In genomic region chr11:59135648-59136461, GRCh38 we compare ENCODE assay signal across 8 cellular contexts. TPM values are rescaled to one million over a fixed set of nuclear protein-coding genes. Genes with fewer than 3 reads are reported as not detected.
DNase-seq lines count a peak whose midpoint lies in the region; ATAC-seq and TF ChIP-seq lines count a peak whose summit lies in the region.

No MANE protein-coding gene starts in this region.

- H3K79me2 ChIP-seq in GM23338 (replicated peaks; ENCODE audit: insufficient read depth) (no peaks in the 10 kb centered on the region), parathyroid adenoma (no peaks in the 10 kb centered on the region)

- DNase-seq in ELF-1 (ENCODE audit: low read depth, low spot score) (peak; percentile 89), GM23338 (ENCODE audit: low spot score) (peak; percentile 88), Kasumi-1 (lab: John Stamatoyannopoulos, UW) (peak; percentile 78 to 83), SK-MEL-5 (ENCODE audit: low read depth, low spot score) (peak; percentile 74), glomerular visceral epithelial cell (ENCODE audit: extremely low spot score) (peak; percentile 66), tibial artery (peak; percentile 79 to 82)
- DNase-seq in activated gamma-delta T cell treated with anti-CD3 and anti-CD28 coated beads, Interleukin-2, amount 50 U/mL, for 16 hours (ENCODE audit: low read depth), result peak; percentile 82

- H3K4me2 ChIP-seq in GM23338 (peak overlapping the region; percentile 70; the same call in 1 of the 2 replicates), parathyroid adenoma (ENCODE audit: low read length) (no peak overlapping the region)

- H3K9me2 ChIP-seq in GM23338 (ENCODE audit: insufficient read depth), result no peaks in the 10 kb centered on the region

- no peak overlapping the region for H3K4me3 ChIP-seq in GM23338
- no peak overlapping the region for H3K4me3 ChIP-seq in parathyroid adenoma (ENCODE audit: low read depth, low read length)
- H3K4me3 ChIP-seq in tibial artery, result no peak overlapping the region

- no peak overlapping the region for H3K9ac ChIP-seq in parathyroid adenoma

- H3K4me1 ChIP-seq in GM23338 (ENCODE audit: insufficient read depth), result no peaks in the 10 kb centered on the region
- peaks cover 4% of the 10 kb centered on the region for H3K4me1 ChIP-seq in parathyroid adenoma
- H3K4me1 ChIP-seq in tibial artery, result peaks cover 0 to 6% (median 0%) of the 10 kb centered on the region in 4 donors

- peak overlapping the region; percentile 53; the same call in 2 of the 3 replicates for H3K4me3 Mint-ChIP-seq in GM23338

- intact Hi-C loops in tibial artery (cut with DNase I; ENCODE audit: low total_unique reads), result loop anchor here (10.0 kb wide), 1 partner anchor 481 kb away; no protein-coding TSS in a partner anchor

- peaks cover 48% of the 10 kb centered on the region for H3K36me3 Mint-ChIP-seq in GM23338 (ENCODE audit: low read depth)

- H3K9me3 ChIP-seq in parathyroid adenoma (ENCODE audit: control insufficient read depth, low read length), result no peaks in the 10 kb centered on the region
- H3K9me3 ChIP-seq in tibial artery, result no peaks in the 10 kb centered on the region

- ATAC-seq in GM23338, result peak; percentile 100

- peaks cover 2% of the 10 kb centered on the region for H3K27me3 Mint-ChIP-seq in GM23338 (ENCODE audit: insufficient read depth, low read depth, poor library complexity)

- H3K36me3 ChIP-seq in GM23338 (ENCODE audit: insufficient read depth) (peaks cover 12% of the 10 kb centered on the region), parathyroid adenoma (ENCODE audit: control insufficient read depth, insufficient read depth, low read length) (no peaks in the 10 kb centered on the region), tibial artery (peaks cover 15 to 43% (median 24%) of the 10 kb centered on the region in 3 donors)

- H3F3A ChIP-seq in GM23338 (replicated peaks; ENCODE audit: low read depth), result no peaks in the 10 kb centered on the region

- TF ChIP-seq CTCF in GM23338 (conservative IDR thresholded peaks at IDR 0.05; ENCODE audit: low read depth in 2 of 2) (peak; percentile 97 to 98), parathyroid adenoma (IDR thresholded peaks at IDR 0.05) (peak; percentile 93), tibial artery (IDR thresholded peaks at IDR 0.05) (peak; percentile 91 to 99)

- H3K27ac ChIP-seq in GM23338 (ENCODE audit: low read depth) (no peak overlapping the region), parathyroid adenoma (no peak overlapping the region), tibial artery (no peak overlapping the region)

- H3K27me3 ChIP-seq in GM23338 (ENCODE audit: insufficient read depth) (no peaks in the 10 kb centered on the region), parathyroid adenoma (ENCODE audit: control insufficient read depth, insufficient read depth, low read length) (no peaks in the 10 kb centered on the region), tibial artery (no peaks in the 10 kb centered on the region)

- H2AFZ ChIP-seq in GM23338 (peak overlapping the region; percentile 84; the same call in 1 of the 2 replicates), parathyroid adenoma (peak overlapping the region; percentile 89)

- in situ Hi-C loops in SK-MEL-5 (cut with HindIII; ENCODE audit: low pct_unique_long_range_greater_than_20kb, low sequenced_read_pairs), result no loop called here

- H3K27ac Mint-ChIP-seq in GM23338, result no peak overlapping the region

- no peaks in the 10 kb centered on the region for H3K4me1 Mint-ChIP-seq in GM23338

- H3K9me3 Mint-ChIP-seq in GM23338, result peaks cover 37% of the 10 kb centered on the region

- no peaks in the 10 kb centered on the region for H4K20me1 ChIP-seq in GM23338 (replicated peaks; ENCODE audit: insufficient read depth)

TF ChIP-seq in GM23338, 12 proteins besides CTCF, POLR2A, EP300 and RAD21 (continues in another document):
- no peak for TF ChIP-seq STAT1 (IDR thresholded peaks at IDR 0.05; ENCODE audit: unreplicated experiment)
- no peak for TF ChIP-seq ZNF114 (CRISPR knock-in tag; IDR thresholded peaks at IDR 0.05)
- TF ChIP-seq, protein P1, sequence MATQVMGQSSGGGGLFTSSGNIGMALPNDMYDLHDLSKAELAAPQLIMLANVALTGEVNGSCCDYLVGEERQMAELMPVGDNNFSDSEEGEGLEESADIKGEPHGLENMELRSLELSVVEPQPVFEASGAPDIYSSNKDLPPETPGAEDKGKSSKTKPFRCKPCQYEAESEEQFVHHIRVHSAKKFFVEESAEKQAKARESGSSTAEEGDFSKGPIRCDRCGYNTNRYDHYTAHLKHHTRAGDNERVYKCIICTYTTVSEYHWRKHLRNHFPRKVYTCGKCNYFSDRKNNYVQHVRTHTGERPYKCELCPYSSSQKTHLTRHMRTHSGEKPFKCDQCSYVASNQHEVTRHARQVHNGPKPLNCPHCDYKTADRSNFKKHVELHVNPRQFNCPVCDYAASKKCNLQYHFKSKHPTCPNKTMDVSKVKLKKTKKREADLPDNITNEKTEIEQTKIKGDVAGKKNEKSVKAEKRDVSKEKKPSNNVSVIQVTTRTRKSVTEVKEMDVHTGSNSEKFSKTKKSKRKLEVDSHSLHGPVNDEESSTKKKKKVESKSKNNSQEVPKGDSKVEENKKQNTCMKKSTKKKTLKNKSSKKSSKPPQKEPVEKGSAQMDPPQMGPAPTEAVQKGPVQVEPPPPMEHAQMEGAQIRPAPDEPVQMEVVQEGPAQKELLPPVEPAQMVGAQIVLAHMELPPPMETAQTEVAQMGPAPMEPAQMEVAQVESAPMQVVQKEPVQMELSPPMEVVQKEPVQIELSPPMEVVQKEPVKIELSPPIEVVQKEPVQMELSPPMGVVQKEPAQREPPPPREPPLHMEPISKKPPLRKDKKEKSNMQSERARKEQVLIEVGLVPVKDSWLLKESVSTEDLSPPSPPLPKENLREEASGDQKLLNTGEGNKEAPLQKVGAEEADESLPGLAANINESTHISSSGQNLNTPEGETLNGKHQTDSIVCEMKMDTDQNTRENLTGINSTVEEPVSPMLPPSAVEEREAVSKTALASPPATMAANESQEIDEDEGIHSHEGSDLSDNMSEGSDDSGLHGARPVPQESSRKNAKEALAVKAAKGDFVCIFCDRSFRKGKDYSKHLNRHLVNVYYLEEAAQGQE (IDR thresholded peaks at IDR 0.05; ENCODE audit: unreplicated experiment), result no peak
- TF ChIP-seq NANOG (IDR thresholded peaks at IDR 0.05; ENCODE audit: borderline replicate concordance), result no peak
- TF ChIP-seq JUNB (IDR thresholded peaks at IDR 0.05; ENCODE audit: unreplicated experiment), result no peak

RNA-seq across cellular contexts. Expression of gene FAM111A, which starts 6.8 kb away (rescaled TPM):
- total RNA-seq in GM23338 (2014; rRNA removed; shearing (Covaris generic)), result 31.7 and 38.1 TPM in 2 replicates
- polyA plus RNA-seq in GM23338 (2016; fragmentation: Nextera tagmentation; extraction: Ambion mirVana), result 18.9 and 23.0 TPM in 2 replicates
- total RNA-seq in SK-MEL-5 (2014; rRNA removed; shearing (Covaris generic)), result 30.6 and 31.1 TPM in 2 replicates
- polyA plus RNA-seq in SK-MEL-5 (2015; cell fraction: cytosol; rRNA removed), result 19.7 and 21.6 TPM in 2 replicates
- 92.1 and 104 TPM in 2 replicates for polyA plus RNA-seq in SK-MEL-5 (2015; cell fraction: nucleus; rRNA removed)

RNA-seq across cellular contexts. Expression of gene FAM111B, which starts 28.8 kb away (rescaled TPM):
- total RNA-seq in GM23338 (2014; rRNA removed; shearing (Covaris generic)), result 27.9 and 30.6 TPM in 2 replicates
- 28.2 and 40.7 TPM in 2 replicates for polyA plus RNA-seq in GM23338 (2016; fragmentation: Nextera tagmentation; extraction: Ambion mirVana)
- 6.8 and 7.2 TPM in 2 replicates for total RNA-seq in SK-MEL-5 (2014; rRNA removed; shearing (Covaris generic))
- polyA plus RNA-seq in SK-MEL-5 (2015; cell fraction: cytosol; rRNA removed), result 3.9 and 4.2 TPM in 2 replicates
- polyA plus RNA-seq in SK-MEL-5 (2015; cell fraction: nucleus; rRNA removed), result 3.7 and 5.1 TPM in 2 replicates

RNA-seq across cellular contexts. Expression of gene DTX4, which starts 36.1 kb away (rescaled TPM):
- total RNA-seq in GM23338 (2014; rRNA removed; shearing (Covaris generic)), result 13.8 and 14.7 TPM in 2 replicates
- polyA plus RNA-seq in GM23338 (2016; fragmentation: Nextera tagmentation; extraction: Ambion mirVana), result 4.2 and 4.3 TPM in 2 replicates
- total RNA-seq in SK-MEL-5 (2014; rRNA removed; shearing (Covaris generic)), result 0.67 and 0.95 TPM in 2 replicates
- 3.5 TPM in 2 replicates for polyA plus RNA-seq in SK-MEL-5 (2015; cell fraction: cytosol; rRNA removed)
- 15.4 and 22.2 TPM in 2 replicates for polyA plus RNA-seq in SK-MEL-5 (2015; cell fraction: nucleus; rRNA removed)

RNA-seq across cellular contexts. Expression of gene GLYATL1B, which starts 49.7 kb away (rescaled TPM):
- total RNA-seq in GM23338 (2014; rRNA removed; shearing (Covaris generic)), result 0.90 TPM in 1 of 2 replicates, not detected in the other
- polyA plus RNA-seq in GM23338 (2016; fragmentation: Nextera tagmentation; extraction: Ambion mirVana), result 0.27 TPM in 1 of 2 replicates, not detected in the other
- not detected in 2 replicates for total RNA-seq in SK-MEL-5 (2014; rRNA removed; shearing (Covaris generic))
- polyA plus RNA-seq in SK-MEL-5 (2015; cell fraction: cytosol; rRNA removed), result not detected in 2 replicates
- not detected in 2 replicates for polyA plus RNA-seq in SK-MEL-5 (2015; cell fraction: nucleus; rRNA removed)
